Comparison of ENCODE assay signal across 12 cellular contexts in the genomic region with DNA sequence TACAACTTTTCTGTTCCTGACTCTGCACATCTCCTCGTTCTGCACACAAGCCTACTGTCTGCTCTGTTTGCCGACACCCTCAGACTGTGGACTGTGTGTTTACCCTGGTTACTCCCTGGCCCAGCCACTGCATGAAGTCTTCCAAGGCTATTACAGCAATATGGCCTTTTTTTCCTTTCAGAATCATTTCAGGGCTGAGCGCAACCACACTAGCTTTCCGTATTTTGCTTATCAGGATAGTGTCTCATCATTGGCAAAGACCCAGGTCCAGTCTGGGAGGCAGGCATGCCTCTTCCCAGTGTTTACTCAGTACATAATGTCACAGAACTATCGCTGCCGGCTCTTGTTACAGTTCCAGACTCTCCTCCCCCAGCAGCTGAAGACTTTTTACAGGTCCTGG. TPM values are rescaled to one million over a fixed set of nuclear protein-coding genes. Genes with fewer than 3 reads are reported as not detected.
DNase-seq lines count a peak whose midpoint lies in the region; ATAC-seq and TF ChIP-seq lines count a peak whose summit lies in the region.
"Had no signal": no experiment of that assay in that cellular context is flagged by ENCODE, and none has a peak within 500 bp of the region (broad histone marks: within the 10 kb centered on the region; RNA-seq: fewer than 3 reads in every experiment).

No MANE protein-coding gene starts in this region.

- H3K4me3 ChIP-seq in colonic mucosa (no peak overlapping the region), lower lobe of right lung (no peak overlapping the region), testis (no peak overlapping the region)

- TF ChIP-seq POLR2A in testis (IDR thresholded peaks at IDR 0.05), result no peak

- H3K27ac ChIP-seq in colonic mucosa, result peak overlapping the region; percentile 55
- H3K27ac ChIP-seq in lower lobe of right lung, result peak overlapping the region; percentile 49
- H3K27ac ChIP-seq in testis, result peak overlapping the region; percentile 70 to 71

- no peak overlapping the region for H3K9ac ChIP-seq in colonic mucosa (ENCODE audit: low read depth in 2 of 2, low read length in 2 of 2)

- no peaks in the 10 kb centered on the region for H3K4me1 ChIP-seq in colonic mucosa
- no peaks in the 10 kb centered on the region for H3K4me1 ChIP-seq in lower lobe of right lung
- peaks cover 21% of the 10 kb centered on the region for H3K4me1 ChIP-seq in testis

- DNase-seq in NCI-H1092 treated with DMSO at 0.1 percent for 48 hours (lab: John Stamatoyannopoulos, UW) (peak; percentile 2), NCI-H1092 (lab: John Stamatoyannopoulos, UW) (no peak), colonic mucosa (peak; percentile 80), lower lobe of right lung (no peak), testis (peak; percentile 93), NAMALWA (ENCODE audit: low spot score) (no peak), NCI-H187 (lab: John Stamatoyannopoulos, UW) (no peak)
- DNase-seq: 8988T; activated CD4-positive, alpha-beta T cell treated with anti-CD3 and anti-CD28 coated beads for 48 hours; activated naive CD4-positive, alpha-beta T cell; H7 had no signal

- no peaks in the 10 kb centered on the region for H3K27me3 ChIP-seq in colonic mucosa
- H3K27me3 ChIP-seq in lower lobe of right lung (ENCODE audit: low read depth), result no peaks in the 10 kb centered on the region
- no peaks in the 10 kb centered on the region for H3K27me3 ChIP-seq in testis

- ATAC-seq in lower lobe of right lung (peak; percentile 74 to 82), GM21786 (IDR thresholded peaks at IDR 0.05; ENCODE audit: unreplicated experiment) (no peak)

- no peak for TF ChIP-seq CTCF in colonic mucosa (IDR thresholded peaks at IDR 0.05)
- TF ChIP-seq CTCF in lower lobe of right lung (IDR thresholded peaks at IDR 0.05), result no peak
- no peak for TF ChIP-seq CTCF in testis (IDR thresholded peaks at IDR 0.05)

- no peaks in the 10 kb centered on the region for H3K9me3 ChIP-seq in colonic mucosa
- no peaks in the 10 kb centered on the region for H3K9me3 ChIP-seq in lower lobe of right lung
- H3K9me3 ChIP-seq in testis, result no peaks in the 10 kb centered on the region

- H3K36me3 ChIP-seq in colonic mucosa, result no peaks in the 10 kb centered on the region
- no peaks in the 10 kb centered on the region for H3K36me3 ChIP-seq in lower lobe of right lung
- no peaks in the 10 kb centered on the region for H3K36me3 ChIP-seq in testis (ENCODE audit: low read depth, missing control alignments)

- WGBS in testis, 2 donors, result 26 to 38% methylated on average over 6 of the region's 6 CpGs

- intact Hi-C loops in colonic mucosa (cut with DNase I), result no loop called here
- intact Hi-C loops in lower lobe of right lung (cut with DNase I), result no loop called here
- intact Hi-C loops in testis (cut with DNase I; ENCODE audit: low total_unique reads), result no loop called here

RNA-seq across cellular contexts. Expression of gene DNAH9, which starts 10.1 kb away (rescaled TPM):
- total RNA-seq in colonic mucosa (under 1 TPM; 0.40 to 0.69 TPM), lower lobe of right lung (22.3 TPM), testis (10 to 100 TPM; 15.4 to 19.4 TPM)
- polyA plus RNA-seq in testis (ENCODE audit: insufficient read depth, low read depth, low replicate concordance), result 22.9 TPM

Comparison
In these comparisons a context has a peak if more than half of its experiments do, and no peak if none do; other contexts are left out.
1. DNase-seq: peak in NCI-H1092 treated with DMSO at 0.1 percent for 48 hours (single experiment), colonic mucosa (single experiment) and testis (single experiment); none in NCI-H1092 (single experiment), lower lobe of right lung (single experiment), NAMALWA (single experiment) and NCI-H187 (0 of 2).
2. RNA of gene DNAH9, which starts 10.1 kb away (total RNA-seq): 22.3 TPM in lower lobe of right lung (single experiment) and 15.4 to 19.4 TPM in testis; 0.40 to 0.69 TPM in colonic mucosa; every median in the first group is over 4 times any median in the second.
3. Peak in every context shown above with its lines, with median percentiles within 50 percentile points of each other: H3K27ac ChIP-seq.